ENCODE assay signal across 8 cellular contexts in genomic region chr20:46363874-46364669, GRCh38. TPM values are rescaled to one million over a fixed set of nuclear protein-coding genes. Genes with fewer than 3 reads are reported as not detected.
A peak's percentile ranks its signal among the peaks of the same experiment; 100 is the strongest.
DNase-seq lines count a peak whose midpoint lies in the region; ATAC-seq, FAIRE-seq and TF ChIP-seq lines count a peak whose summit lies in the region.

No MANE protein-coding gene starts in this region.

- CTCF ChIA-PET in SK-N-SH (lab: Yijun Ruan, JAX), result interaction anchor here (1.1 to 4.8 kb wide), 6 partner anchors 15 to 235 kb away, joined by 3 to 17 read pairs (median 8); partner anchors contain the start of gene ELMO2

- H3K27ac Mint-ChIP-seq in activated naive CD4-positive, alpha-beta T cell treated with anti-CD3 and anti-CD28 coated beads, Interleukin-2, amount 50 U/mL, for 72 hours, result peak overlapping the region; percentile 92 to 98

- H2AFZ ChIP-seq in MM.1S (ENCODE audit: low read length) (peak overlapping the region; percentile 55), SK-N-SH (ENCODE audit: low read depth) (peak overlapping the region; percentile 86)

- H3K4me2 ChIP-seq in MM.1S (ENCODE audit: low read depth, low read length) (peak overlapping the region; percentile 89), SK-N-SH (peak overlapping the region; percentile 88)

- H3K9ac ChIP-seq in MM.1S (ENCODE audit: low read length) (peak overlapping the region; percentile 84), SK-N-SH (peak overlapping the region; percentile 94)

- H3K4me3 ChIP-seq in MM.1S (ENCODE audit: low read length) (peak overlapping the region; percentile 79), SK-N-SH (ENCODE audit: low read depth in 2 of 2, low read length in 1 of 2) (peak overlapping the region; percentile 77 to 84), suprapubic skin (peak overlapping the region; percentile 95)

- H3K36me3 ChIP-seq in MM.1S (replicated peaks; ENCODE audit: insufficient read depth, low read length) (no peaks in the 10 kb centered on the region), SK-N-SH (replicated peaks in 1 of 2; ENCODE audit: control insufficient read depth in 1 of 2, insufficient read depth in 2 of 2, low read length in 1 of 2) (peaks cover 20 to 50% of the 10 kb centered on the region in 2 experiments), suprapubic skin (peaks cover 33% of the 10 kb centered on the region)

- POLR2A ChIA-PET in SK-N-SH (lab: Yijun Ruan, JAX), result interaction anchor here (0.6 to 1.9 kb wide), 12 partner anchors 8 to 429 kb away, joined by 3 to 10 read pairs (median 4); partner anchors contain the start of gene ELMO2

- H3K36me3 Mint-ChIP-seq in activated naive CD4-positive, alpha-beta T cell treated with anti-CD3 and anti-CD28 coated beads, Interleukin-2, amount 50 U/mL, for 72 hours, result peaks cover 10 to 14% of the 10 kb centered on the region in 2 donors

- H3K4me1 ChIP-seq in MM.1S (ENCODE audit: low read length) (peaks cover 11% of the 10 kb centered on the region; the same call in 1 of the 2 replicates), SK-N-SH (ENCODE audit: control insufficient read depth in 1 of 2, insufficient read depth in 2 of 2, low read depth in 1 of 2, low read length in 1 of 2) (peaks cover 0 to 33% of the 10 kb centered on the region in 2 experiments; a peak in 2 of 4 replicates), suprapubic skin (peaks cover 62% of the 10 kb centered on the region)

- 5% methylated on average over 13 of the region's 64 CpGs for WGBS in SK-N-SH (ENCODE audit: low lambda C conversion rate)
- WGBS in suprapubic skin, result 1% methylated on average over 24 of the region's 64 CpGs

- H3K9me2 ChIP-seq in MM.1S (replicated peaks; ENCODE audit: insufficient read depth, low read length) (no peaks in the 10 kb centered on the region), SK-N-SH (no peaks in the 10 kb centered on the region)

- H3K9me3 Mint-ChIP-seq in activated naive CD4-positive, alpha-beta T cell treated with anti-CD3 and anti-CD28 coated beads, Interleukin-2, amount 50 U/mL, for 72 hours, result no peaks in the 10 kb centered on the region

- H3K9me3 ChIP-seq in MM.1S (replicated peaks; ENCODE audit: insufficient read depth, low read length) (no peaks in the 10 kb centered on the region), SK-N-SH (no peaks in the 10 kb centered on the region), suprapubic skin (no peaks in the 10 kb centered on the region)

- TF ChIP-seq RAD21 in SK-N-SH (IDR thresholded peaks at IDR 0.05; ENCODE audit: low read length), result no peak

- no peaks in the 10 kb centered on the region for H4K20me1 ChIP-seq in MM.1S (ENCODE audit: insufficient read depth, low read length)
- H4K20me1 ChIP-seq in SK-N-SH (ENCODE audit: insufficient read depth), result peaks cover 24% of the 10 kb centered on the region

- peaks cover 45% of the 10 kb centered on the region for H3K79me2 ChIP-seq in MM.1S (ENCODE audit: low read length)
- peaks cover 35% of the 10 kb centered on the region for H3K79me2 ChIP-seq in SK-N-SH (ENCODE audit: insufficient read depth)

- no peak for TF ChIP-seq CTCF in MM.1S (IDR thresholded peaks at IDR 0.05; ENCODE audit: low read length)
- no peak for TF ChIP-seq CTCF in SK-N-SH (IDR thresholded peaks at IDR 0.05)
- TF ChIP-seq CTCF in suprapubic skin (IDR thresholded peaks at IDR 0.05), result no peak

- TF ChIP-seq EP300 in SK-N-SH (IDR thresholded peaks at IDR 0.05; ENCODE audit: borderline replicate concordance in 1 of 2, low read depth in 1 of 2, low read length in 1 of 2) (no peak), suprapubic skin (IDR thresholded peaks at IDR 0.05) (no peak)

- H3K27me3 ChIP-seq in MM.1S (replicated peaks; ENCODE audit: insufficient read depth, low read length), result no peaks in the 10 kb centered on the region
- no peaks in the 10 kb centered on the region for H3K27me3 ChIP-seq in SK-N-SH (ENCODE audit: insufficient read depth)
- H3K27me3 ChIP-seq in suprapubic skin, result no peaks in the 10 kb centered on the region

- peak; percentile 53 for TF ChIP-seq POLR2A in H54 (IDR thresholded peaks at IDR 0.05; ENCODE audit: low read depth, low read length)
- TF ChIP-seq POLR2A in suprapubic skin (IDR thresholded peaks at IDR 0.05), result peak; percentile 74 to 83

- no peak for FAIRE-seq in H54 (lab: Jason Lieb, UNC)

- peaks cover 7% of the 10 kb centered on the region for H3F3A ChIP-seq in MM.1S (ENCODE audit: insufficient read depth, low read length)
- peaks cover 5% of the 10 kb centered on the region for H3F3A ChIP-seq in SK-N-SH (replicated peaks; ENCODE audit: insufficient read depth)

- DNase-seq in EL, result peak; percentile 92
- DNase-seq in H54 (ENCODE audit: insufficient read length, low spot score), result peak; percentile 87
- DNase-seq in MM.1S, result peak; percentile 87
- peak; percentile 97 for DNase-seq in SK-N-SH
- peak; percentile 85 to 91 for DNase-seq in activated naive CD4-positive, alpha-beta T cell treated with anti-CD3 and anti-CD28 coated beads, Interleukin-2, amount 50 U/mL, for 72 hours (ENCODE audit: low spot score in 2 of 2)
- peak; percentile 45 for DNase-seq in glomerular endothelial cell (ENCODE audit: extremely low read depth, low read depth, low spot score)
- peak; percentile 78 for DNase-seq in occipital lobe (lab: John Stamatoyannopoulos, UW)
- peak; percentile 92 to 95 for DNase-seq in suprapubic skin (ENCODE audit: low spot score in 2 of 2)

- peak overlapping the region; percentile 86 for H3K27ac ChIP-seq in MM.1S (ENCODE audit: low read length)
- H3K27ac ChIP-seq in SK-N-SH (ENCODE audit: low read depth in 2 of 2, low read length in 1 of 2), result peak overlapping the region; percentile 92 to 96
- H3K27ac ChIP-seq in suprapubic skin, result peak overlapping the region; percentile 99

- peak; percentile 78 to 91 for ATAC-seq in activated naive CD4-positive, alpha-beta T cell treated with anti-CD3 and anti-CD28 coated beads, Interleukin-2, amount 50 U/mL, for 72 hours

TF ChIP-seq in SK-N-SH, 30 proteins besides CTCF, POLR2A, EP300 and RAD21 (continues in another document):
- TF ChIP-seq MEF2A (IDR thresholded peaks at IDR 0.05; ENCODE audit: borderline replicate concordance, low read depth) (no peak), RXRA (IDR thresholded peaks at IDR 0.05; ENCODE audit: borderline replicate concordance, low read depth) (no peak), MXI1 (IDR thresholded peaks at IDR 0.05; ENCODE audit: low read depth, low read length) (peak; percentile 93), GATA2 (CRISPR knock-in tag; IDR thresholded peaks at IDR 0.05) (no peak), NFIC (IDR thresholded peaks at IDR 0.05; ENCODE audit: borderline replicate concordance) (no peak), POLR2AphosphoS5 (IDR thresholded peaks at IDR 0.05; ENCODE audit: low read depth, low read length) (peak; percentile 92), TCF12 (IDR thresholded peaks at IDR 0.05) (no peak), TEAD4 (IDR thresholded peaks at IDR 0.05; ENCODE audit: borderline replicate concordance, insufficient read depth) (0 out of 2 replicates have a peak, but pooled peaks have one; percentile 19), IRF3 (IDR thresholded peaks at IDR 0.05; ENCODE audit: low read depth, low read length) (no peak), RCOR1 (IDR thresholded peaks at IDR 0.05; ENCODE audit: low read length) (no peak), RFX5 (IDR thresholded peaks at IDR 0.05; ENCODE audit: low read length) (no peak), SMC3 (IDR thresholded peaks at IDR 0.05; ENCODE audit: low read depth, low read length) (no peak)
- TF ChIP-seq, protein P1, sequence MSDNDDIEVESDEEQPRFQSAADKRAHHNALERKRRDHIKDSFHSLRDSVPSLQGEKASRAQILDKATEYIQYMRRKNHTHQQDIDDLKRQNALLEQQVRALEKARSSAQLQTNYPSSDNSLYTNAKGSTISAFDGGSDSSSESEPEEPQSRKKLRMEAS (IDR thresholded peaks at IDR 0.05; ENCODE audit: low read depth), result peak; percentile 75
- TF ChIP-seq, protein P2, sequence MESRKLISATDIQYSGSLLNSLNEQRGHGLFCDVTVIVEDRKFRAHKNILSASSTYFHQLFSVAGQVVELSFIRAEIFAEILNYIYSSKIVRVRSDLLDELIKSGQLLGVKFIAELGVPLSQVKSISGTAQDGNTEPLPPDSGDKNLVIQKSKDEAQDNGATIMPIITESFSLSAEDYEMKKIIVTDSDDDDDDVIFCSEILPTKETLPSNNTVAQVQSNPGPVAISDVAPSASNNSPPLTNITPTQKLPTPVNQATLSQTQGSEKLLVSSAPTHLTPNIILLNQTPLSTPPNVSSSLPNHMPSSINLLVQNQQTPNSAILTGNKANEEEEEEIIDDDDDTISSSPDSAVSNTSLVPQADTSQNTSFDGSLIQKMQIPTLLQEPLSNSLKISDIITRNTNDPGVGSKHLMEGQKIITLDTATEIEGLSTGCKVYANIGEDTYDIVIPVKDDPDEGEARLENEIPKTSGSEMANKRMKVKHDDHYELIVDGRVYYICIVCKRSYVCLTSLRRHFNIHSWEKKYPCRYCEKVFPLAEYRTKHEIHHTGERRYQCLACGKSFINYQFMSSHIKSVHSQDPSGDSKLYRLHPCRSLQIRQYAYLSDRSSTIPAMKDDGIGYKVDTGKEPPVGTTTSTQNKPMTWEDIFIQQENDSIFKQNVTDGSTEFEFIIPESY (IDR thresholded peaks at IDR 0.05; ENCODE audit: borderline replicate concordance, low read depth), result no peak

RNA-seq across cellular contexts. Expression of gene ELMO2, which starts 42.3 kb away (rescaled TPM):
- polyA plus RNA-seq in SK-N-SH (2012; rRNA removed), result 32.1 and 38.5 TPM in 2 replicates
- 22.3 and 28.4 TPM in 2 replicates for polyA plus RNA-seq in SK-N-SH (2012; cell fraction: cytosol; rRNA removed)
- polyA plus RNA-seq in SK-N-SH (2012; cell fraction: nucleus; rRNA removed), result 50.3 and 60.9 TPM in 2 replicates
- total RNA-seq in activated naive CD4-positive, alpha-beta T cell treated with anti-CD3 and anti-CD28 coated beads, Interleukin-2, amount 50 U/mL, for 72 hours, result 10 to 100 TPM; 50.8 to 57.0 TPM
- total RNA-seq in glomerular endothelial cell (34.0 and 38.8 TPM in 2 replicates), occipital lobe (55.1 TPM), suprapubic skin (10 to 100 TPM; 46.7 to 62.4 (median 55.1) TPM)

RNA-seq across cellular contexts. Expression of gene CDH22, which starts 55.8 kb away (rescaled TPM):
- polyA plus RNA-seq in SK-N-SH (2012; rRNA removed), result 0.03 TPM in 1 of 2 replicates, not detected in the other
- polyA plus RNA-seq in SK-N-SH (2012; cell fraction: cytosol; rRNA removed), result not detected in 2 replicates
- not detected in 2 replicates for polyA plus RNA-seq in SK-N-SH (2012; cell fraction: nucleus; rRNA removed)
- under 1 TPM in 1 of 2 donors, not detected in 1; 0.07 TPM for total RNA-seq in activated naive CD4-positive, alpha-beta T cell treated with anti-CD3 and anti-CD28 coated beads, Interleukin-2, amount 50 U/mL, for 72 hours
- total RNA-seq in glomerular endothelial cell (0.06 TPM in 1 of 2 replicates, not detected in the other), occipital lobe (0.31 TPM), suprapubic skin (1 to 10 TPM; 2.6 to 5.1 (median 3.3) TPM)

Comparison
In these comparisons a context has a peak if more than half of its experiments do, and no peak if none do; other contexts are left out.
1. Peak in every context shown above with its lines: DNase-seq, ATAC-seq, H3K4me3 ChIP-seq and H3K27ac ChIP-seq.
2. DNase-seq: peak in every context shown above with its lines; median percentile 97 in SK-N-SH; 94 in suprapubic skin; 92 in EL; 88 in activated naive CD4-positive, alpha-beta T cell treated with anti-CD3 and anti-CD28 coated beads, Interleukin-2, amount 50 U/mL, for 72 hours; 87 in H54; 87 in MM.1S; 78 in occipital lobe; 45 in glomerular endothelial cell.